ENCODE assay signal across 17 cellular contexts in genomic region chr12:31456562-31456961, GRCh38.
"Had no signal": no experiment of that assay in that cellular context is flagged by ENCODE, and none has a peak within 500 bp of the region (broad histone marks: within the 10 kb centered on the region; RNA-seq: fewer than 3 reads in every experiment).

No MANE protein-coding gene starts in this region.

- H3K4me1 Mint-ChIP-seq: naive thymus-derived CD8-positive, alpha-beta T cell; neural crest cell had no signal

- DNase-seq: effector memory CD4-positive, alpha-beta T cell; foreskin fibroblast; glutamatergic neuron; islet precursor cell; lower lobe of right lung; mesenchymal stem cell; naive thymus-derived CD8-positive, alpha-beta T cell; ovary; sigmoid colon; small intestine; stimulated activated CD4-positive, alpha-beta T cell treated with anti-CD3 and anti-CD28 coated beads, Interleukin-12 subunit alpha, Interleukin-12 subunit beta, amount 100 ng/mL, for 4 hours; stimulated activated naive CD4-positive, alpha-beta T cell had no signal

- ATAC-seq: esophagus mucosa; gastroesophageal sphincter; left lobe of liver; lower lobe of right lung; naive thymus-derived CD8-positive, alpha-beta T cell had no signal

- H3K4me3 Mint-ChIP-seq: naive thymus-derived CD8-positive, alpha-beta T cell; neural crest cell had no signal

- H3K9me3 Mint-ChIP-seq: naive thymus-derived CD8-positive, alpha-beta T cell; neural crest cell had no signal

- H3K36me3 Mint-ChIP-seq: naive thymus-derived CD8-positive, alpha-beta T cell had no signal

- H3K27ac Mint-ChIP-seq: naive thymus-derived CD8-positive, alpha-beta T cell had no signal

- H3K4me3 ChIP-seq: gastroesophageal sphincter, lower lobe of right lung, ovary, right atrium auricular region, sigmoid colon had no signal
